1 cellular context compared by ENCODE assay signal in the genomic region with DNA sequence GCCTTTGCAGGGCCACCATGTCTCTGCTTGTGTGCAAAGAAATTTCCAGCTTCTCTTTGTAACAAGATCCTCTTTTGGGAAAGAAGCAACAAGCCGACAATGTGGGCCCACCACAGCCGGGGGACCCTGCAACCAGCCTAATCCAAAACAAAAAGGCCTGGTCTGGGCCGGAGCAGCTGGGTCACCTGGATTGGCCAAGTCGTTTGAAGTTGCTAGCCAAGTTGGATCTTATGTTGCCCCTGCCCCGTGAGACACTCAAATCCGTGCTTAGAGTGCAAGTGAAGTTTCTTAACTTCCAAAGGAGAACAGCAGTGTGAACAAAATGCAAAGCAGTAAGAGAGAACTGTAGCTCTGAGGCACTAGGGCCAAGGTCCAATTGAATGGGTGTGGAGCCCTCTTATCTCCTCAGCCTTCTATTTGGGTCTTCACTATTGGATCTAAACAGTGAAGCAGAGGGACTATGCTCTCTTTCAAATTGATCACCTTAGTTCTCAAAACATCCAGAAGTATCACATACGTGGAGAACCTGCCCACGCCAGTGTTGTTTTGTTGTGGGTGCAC.
TF ChIP-seq lines count a peak whose summit lies in the region.

No MANE protein-coding gene starts in this region.

TF ChIP-seq in GM23338, 12 proteins besides CTCF, POLR2A, EP300 and RAD21 (continued from another document):
- TF ChIP-seq, protein P1, sequence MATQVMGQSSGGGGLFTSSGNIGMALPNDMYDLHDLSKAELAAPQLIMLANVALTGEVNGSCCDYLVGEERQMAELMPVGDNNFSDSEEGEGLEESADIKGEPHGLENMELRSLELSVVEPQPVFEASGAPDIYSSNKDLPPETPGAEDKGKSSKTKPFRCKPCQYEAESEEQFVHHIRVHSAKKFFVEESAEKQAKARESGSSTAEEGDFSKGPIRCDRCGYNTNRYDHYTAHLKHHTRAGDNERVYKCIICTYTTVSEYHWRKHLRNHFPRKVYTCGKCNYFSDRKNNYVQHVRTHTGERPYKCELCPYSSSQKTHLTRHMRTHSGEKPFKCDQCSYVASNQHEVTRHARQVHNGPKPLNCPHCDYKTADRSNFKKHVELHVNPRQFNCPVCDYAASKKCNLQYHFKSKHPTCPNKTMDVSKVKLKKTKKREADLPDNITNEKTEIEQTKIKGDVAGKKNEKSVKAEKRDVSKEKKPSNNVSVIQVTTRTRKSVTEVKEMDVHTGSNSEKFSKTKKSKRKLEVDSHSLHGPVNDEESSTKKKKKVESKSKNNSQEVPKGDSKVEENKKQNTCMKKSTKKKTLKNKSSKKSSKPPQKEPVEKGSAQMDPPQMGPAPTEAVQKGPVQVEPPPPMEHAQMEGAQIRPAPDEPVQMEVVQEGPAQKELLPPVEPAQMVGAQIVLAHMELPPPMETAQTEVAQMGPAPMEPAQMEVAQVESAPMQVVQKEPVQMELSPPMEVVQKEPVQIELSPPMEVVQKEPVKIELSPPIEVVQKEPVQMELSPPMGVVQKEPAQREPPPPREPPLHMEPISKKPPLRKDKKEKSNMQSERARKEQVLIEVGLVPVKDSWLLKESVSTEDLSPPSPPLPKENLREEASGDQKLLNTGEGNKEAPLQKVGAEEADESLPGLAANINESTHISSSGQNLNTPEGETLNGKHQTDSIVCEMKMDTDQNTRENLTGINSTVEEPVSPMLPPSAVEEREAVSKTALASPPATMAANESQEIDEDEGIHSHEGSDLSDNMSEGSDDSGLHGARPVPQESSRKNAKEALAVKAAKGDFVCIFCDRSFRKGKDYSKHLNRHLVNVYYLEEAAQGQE (IDR thresholded peaks at IDR 0.05; ENCODE audit: unreplicated experiment), result no peak
- TF ChIP-seq EZH2 (IDR thresholded peaks at IDR 0.05; ENCODE audit: low read depth, unreplicated experiment) (no peak), JUNB (IDR thresholded peaks at IDR 0.05; ENCODE audit: unreplicated experiment) (no peak), ZNF331 (CRISPR knock-in tag; IDR thresholded peaks at IDR 0.05; ENCODE audit: low read depth) (no peak), EZH2phosphoT487 (IDR thresholded peaks at IDR 0.05; ENCODE audit: unreplicated experiment) (no peak), POLR2AphosphoS5 (IDR thresholded peaks at IDR 0.05; ENCODE audit: low read depth) (no peak)
- TF ChIP-seq, protein P2, sequence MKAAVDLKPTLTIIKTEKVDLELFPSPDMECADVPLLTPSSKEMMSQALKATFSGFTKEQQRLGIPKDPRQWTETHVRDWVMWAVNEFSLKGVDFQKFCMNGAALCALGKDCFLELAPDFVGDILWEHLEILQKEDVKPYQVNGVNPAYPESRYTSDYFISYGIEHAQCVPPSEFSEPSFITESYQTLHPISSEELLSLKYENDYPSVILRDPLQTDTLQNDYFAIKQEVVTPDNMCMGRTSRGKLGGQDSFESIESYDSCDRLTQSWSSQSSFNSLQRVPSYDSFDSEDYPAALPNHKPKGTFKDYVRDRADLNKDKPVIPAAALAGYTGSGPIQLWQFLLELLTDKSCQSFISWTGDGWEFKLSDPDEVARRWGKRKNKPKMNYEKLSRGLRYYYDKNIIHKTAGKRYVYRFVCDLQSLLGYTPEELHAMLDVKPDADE (IDR thresholded peaks at IDR 0.05), result no peak
